Comparison of ENCODE assay signal across 11 cellular contexts in the genomic region with DNA sequence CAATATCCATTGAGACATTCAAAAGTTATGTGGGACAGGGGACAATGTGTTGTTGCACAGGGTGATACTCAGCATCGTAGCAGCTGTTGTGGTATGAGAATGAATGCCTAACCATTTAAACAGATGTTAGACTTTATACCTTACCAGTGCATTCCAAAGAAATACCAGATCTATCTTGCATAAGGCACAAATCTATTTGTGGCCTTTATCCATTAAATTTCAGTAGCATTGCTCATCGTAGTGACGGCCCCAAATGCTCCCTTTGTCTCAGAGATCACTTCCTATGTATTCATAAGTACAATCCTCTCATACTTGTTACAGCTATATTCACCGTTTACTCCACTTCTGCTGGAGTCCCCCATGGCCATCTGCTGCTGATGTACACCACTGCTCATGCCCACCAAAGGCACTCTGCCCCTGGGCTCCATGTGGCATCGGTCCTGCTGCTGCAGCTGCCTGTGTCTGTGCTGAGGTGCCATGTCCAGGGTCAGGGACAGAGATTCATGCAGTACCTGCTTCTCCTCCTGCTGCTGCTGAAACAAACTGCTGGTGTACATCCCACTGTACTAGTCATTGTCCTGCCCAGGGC.
DNase-seq lines count a peak whose midpoint lies in the region; ATAC-seq and TF ChIP-seq lines count a peak whose summit lies in the region.
"Had no signal": no experiment of that assay in that cellular context is flagged by ENCODE, and none has a peak within 500 bp of the region (broad histone marks: within the 10 kb centered on the region; RNA-seq: fewer than 3 reads in every experiment).

No MANE protein-coding gene starts in this region.

- intact Hi-C loops in PC-9 (cut with micrococcal nuclease; ENCODE audit: unreplicated experiment): loop anchor here (1.0 to 5.0 kb wide), 2 partner anchors 17 to 228 kb away; a partner anchor contains a TSS
- intact Hi-C loops in prostate gland (cut with DNase I): no loop called here

- TF ChIP-seq CTCF in AG09309 (IDR thresholded peaks at IDR 0.05; ENCODE audit: control insufficient read depth, insufficient read depth, low read depth, low read length, missing control alignments) (no peak), PC-9 (conservative IDR thresholded peaks at IDR 0.05) (no peak), epithelial cell of esophagus (IDR thresholded peaks at IDR 0.05; ENCODE audit: insufficient read depth, low read depth, low read length, missing control alignments) (no peak), prostate gland (IDR thresholded peaks at IDR 0.05) (no peak)

- no peaks in the 10 kb centered on the region for H3K9me3 ChIP-seq in PC-9 (ENCODE audit: insufficient read depth, low read depth)
- H3K9me3 ChIP-seq in prostate gland: no peaks in the 10 kb centered on the region

- POLR2A ChIA-PET in PC-9 (lab: Charles Lee; ENCODE audit: unreplicated experiment): interaction anchor here (0.5 kb wide), 1 partner anchor 227 kb away, joined by 3 read pairs; no protein-coding TSS in a partner anchor

- DNase-seq in AG09309 (ENCODE audit: low read depth) (peak; percentile 90), PC-9 (peak; percentile 54 to 83), epithelial cell of esophagus (ENCODE audit: low read depth) (peak; percentile 76), myocyte (ENCODE audit: low read depth) (peak; percentile 95), NCI-H1436 (lab: John Stamatoyannopoulos, UW) (no peak), GF-D8 (lab: John Stamatoyannopoulos, UW) (no peak), prostate gland (ENCODE audit: low spot score) (no peak)
- DNase-seq: activated CD4-positive, alpha-beta T cell treated with anti-CD3 and anti-CD28 coated beads for 48 hours; central memory CD4-positive, alpha-beta T cell; KBM-7 had no signal

- H3F3A ChIP-seq in PC-9 (ENCODE audit: insufficient read depth, low read depth): peaks cover 23% of the 10 kb centered on the region

- WGBS in prostate gland: 86% methylated on average over 5 of the region's 5 CpGs

- CTCF ChIA-PET in PC-9 (lab: Charles Lee): interaction anchor here (0.6 kb wide), 1 partner anchor 17 kb away, joined by 4 read pairs; no protein-coding TSS in a partner anchor

- no peaks in the 10 kb centered on the region for H3K9me2 ChIP-seq in PC-9 (ENCODE audit: insufficient read depth)

- H3K4me1 ChIP-seq in PC-9 (replicated peaks; ENCODE audit: insufficient read depth) (peaks cover 42% of the 10 kb centered on the region), prostate gland (replicated peaks) (no peaks in the 10 kb centered on the region)

- no peaks in the 10 kb centered on the region for H3K27me3 ChIP-seq in PC-9 (ENCODE audit: insufficient read depth, low read depth)
- H3K27me3 ChIP-seq in prostate gland (replicated peaks; ENCODE audit: insufficient read depth): no peaks in the 10 kb centered on the region

- peak overlapping the region; percentile 83 for H2AFZ ChIP-seq in PC-9

- TF ChIP-seq POLR2A in prostate gland (IDR thresholded peaks at IDR 0.05): no peak

- ATAC-seq in HG02571 (IDR thresholded peaks at IDR 0.05; ENCODE audit: unreplicated experiment): no peak

- H3K79me2 ChIP-seq in PC-9 (ENCODE audit: low read depth): no peaks in the 10 kb centered on the region

- peak overlapping the region; percentile 64 for H3K4me2 ChIP-seq in PC-9

- H3K27ac ChIP-seq in PC-9: peak overlapping the region; percentile 76
- no peak overlapping the region for H3K27ac ChIP-seq in prostate gland

- H3K36me3 ChIP-seq in PC-9 (ENCODE audit: low read depth) (no peaks in the 10 kb centered on the region), prostate gland (no peaks in the 10 kb centered on the region)

- H3K4me3 ChIP-seq in AG09309 (ENCODE audit: control insufficient read depth, low read depth, low read length) (no peak overlapping the region), PC-9 (no peak overlapping the region; the same call in 1 of the 2 replicates), epithelial cell of esophagus (ENCODE audit: low read length) (no peak overlapping the region), prostate gland (no peak overlapping the region)

- H4K20me1 ChIP-seq in PC-9 (ENCODE audit: insufficient read depth): no peaks in the 10 kb centered on the region

- no TSS peak for BruUV-seq in PC-9 (replicated peaks; lab: Mats Ljungman, UMichigan)

Comparison
In these comparisons a context has a peak if more than half of its experiments do, and no peak if none do; other contexts are left out.
1. DNase-seq: peak in AG09309 (single experiment), PC-9 (2 of 2), epithelial cell of esophagus (single experiment) and myocyte (single experiment); none in NCI-H1436 (single experiment), GF-D8 (single experiment) and prostate gland (single experiment).